In genomic region chr3:119912220-119912619, GRCh38 we compare ENCODE assay signal across 16 cellular contexts.
DNase-seq lines count a peak whose midpoint lies in the region; ATAC-seq, FAIRE-seq and TF ChIP-seq lines count a peak whose summit lies in the region.
"Had no signal": no experiment of that assay in that cellular context is flagged by ENCODE, and none has a peak within 500 bp of the region (broad histone marks: within the 10 kb centered on the region; RNA-seq: fewer than 3 reads in every experiment).

No MANE protein-coding gene starts in this region.

- CTCF ChIA-PET in CD8-positive, alpha-beta T cell (lab: Charles Lee) = interaction anchor here (0.6 to 0.9 kb wide), 2 partner anchors 8 to 41 kb away, joined by 3 to 4 read pairs; no protein-coding TSS in a partner anchor

- no peak for DNase-seq in CD8-positive, alpha-beta T cell
- no peak for DNase-seq in GM18507 (ENCODE audit: extremely low spot score, insufficient read length, low read depth)
- DNase-seq in OCI-M1 (lab: John Stamatoyannopoulos, UW) = peak; percentile 46
- DNase-seq in central memory CD8-positive, alpha-beta T cell (ENCODE audit: low spot score in 2 of 2) = no peak
- DNase-seq in kidney = no peak
- DNase-seq: amygdala; NCI-H1930; RPMI8226; stimulated activated CD4-positive, alpha-beta T cell treated with anti-CD3 and anti-CD28 coated beads, Interleukin-4, amount 100 ng/mL, for 4 hours; stimulated activated naive CD4-positive, alpha-beta T cell; uterus had no signal

- H3K4me1 ChIP-seq in CD8-positive, alpha-beta T cell (ENCODE audit: insufficient read depth, low read length) = peaks cover 14% of the 10 kb centered on the region
- H3K4me1 ChIP-seq in kidney (ENCODE audit: control insufficient read depth in 1 of 2, insufficient read depth in 1 of 2, low read depth in 1 of 2, low read length in 2 of 2) = no peaks in the 10 kb centered on the region

- no peak overlapping the region for H3K27ac ChIP-seq in CD8-positive, alpha-beta T cell (ENCODE audit: low read depth, low read length)
- no peak overlapping the region for H3K27ac ChIP-seq in kidney (ENCODE audit: low read depth in 2 of 2, low read length in 2 of 2)
- H3K27ac ChIP-seq: right atrium auricular region, uterus had no signal

- H3K27me3 Mint-ChIP-seq in CD8-positive, alpha-beta T cell (ENCODE audit: low read depth) = no peaks in the 10 kb centered on the region
- H3K27me3 Mint-ChIP-seq in central memory CD8-positive, alpha-beta T cell = no peaks in the 10 kb centered on the region
- H3K27me3 Mint-ChIP-seq: dendritic cell treated with granulocyte-macrophage colony-stimulating factor and Interleukin-4, amounts not matched to agents 40 ng/mL and 50 ng/mL, for 4 days had no signal

- ATAC-seq in CD8-positive, alpha-beta T cell = no peak
- ATAC-seq in central memory CD8-positive, alpha-beta T cell (replicated peaks; ENCODE audit: extremely low read depth, poor library complexity, severe bottlenecking) = no peak
- ATAC-seq in GM21360 (IDR thresholded peaks at IDR 0.05; ENCODE audit: unreplicated experiment) = no peak
- ATAC-seq in GM21515 (IDR thresholded peaks at IDR 0.05; ENCODE audit: unreplicated experiment) = no peak

- H3K36me3 ChIP-seq in CD8-positive, alpha-beta T cell (ENCODE audit: insufficient read depth, low read length) = no peaks in the 10 kb centered on the region
- peaks cover 3 to 7% of the 10 kb centered on the region in 2 donors for H3K36me3 ChIP-seq in kidney (ENCODE audit: control insufficient read depth in 1 of 2, insufficient read depth in 2 of 2, low read length in 2 of 2)
- H3K36me3 ChIP-seq: uterus had no signal

- H3K36me3 Mint-ChIP-seq in CD8-positive, alpha-beta T cell = peaks cover 59% of the 10 kb centered on the region
- peaks cover 11% of the 10 kb centered on the region for H3K36me3 Mint-ChIP-seq in central memory CD8-positive, alpha-beta T cell (ENCODE audit: insufficient read depth)

- no peaks in the 10 kb centered on the region for H3K9me3 ChIP-seq in CD8-positive, alpha-beta T cell (ENCODE audit: low read length)
- no peaks in the 10 kb centered on the region for H3K9me3 ChIP-seq in kidney (ENCODE audit: control insufficient read depth in 1 of 2, low read length in 2 of 2)
- H3K9me3 ChIP-seq: right atrium auricular region, uterus had no signal

- TF ChIP-seq CTCF in CD8-positive, alpha-beta T cell (IDR thresholded peaks at IDR 0.05) = no peak
- no peak for TF ChIP-seq CTCF in kidney (IDR thresholded peaks at IDR 0.05; ENCODE audit: borderline replicate concordance, extremely low read depth, insufficient read depth)

- no peaks in the 10 kb centered on the region for H3K9me3 Mint-ChIP-seq in CD8-positive, alpha-beta T cell
- no peaks in the 10 kb centered on the region for H3K9me3 Mint-ChIP-seq in central memory CD8-positive, alpha-beta T cell
- H3K9me3 Mint-ChIP-seq: dendritic cell treated with granulocyte-macrophage colony-stimulating factor and Interleukin-4, amounts not matched to agents 40 ng/mL and 50 ng/mL, for 4 days had no signal

- H3K4me1 Mint-ChIP-seq in CD8-positive, alpha-beta T cell (ENCODE audit: low read depth) = peaks cover 24% of the 10 kb centered on the region
- H3K4me1 Mint-ChIP-seq in central memory CD8-positive, alpha-beta T cell = peaks cover 17% of the 10 kb centered on the region

- H3K27me3 ChIP-seq in CD8-positive, alpha-beta T cell (ENCODE audit: insufficient read depth, low read length) = no peaks in the 10 kb centered on the region
- H3K27me3 ChIP-seq: right atrium auricular region, uterus had no signal

- POLR2A ChIA-PET in CD8-positive, alpha-beta T cell (lab: Charles Lee) = no interaction called here

- intact Hi-C loops in CD8-positive, alpha-beta T cell (cut with DNase I, micrococcal nuclease) = loop anchor here in 1 of 2 experiments (5.0 kb wide), 1 partner anchor 965 kb away; no protein-coding TSS in a partner anchor
- intact Hi-C loops in kidney (cut with DNase I) = no loop called here

- no peak overlapping the region for H3K4me3 ChIP-seq in CD8-positive, alpha-beta T cell (ENCODE audit: low read depth, low read length)
- H3K4me3 ChIP-seq in kidney (ENCODE audit: low read length in 2 of 2) = no peak overlapping the region
- H3K4me3 ChIP-seq: right atrium auricular region, uterus had no signal

- FAIRE-seq in GM18507 (lab: Jason Lieb, UNC) = peak; percentile 68
- FAIRE-seq in kidney (lab: Jason Lieb, UNC) = no peak
- FAIRE-seq: G401.6 had no signal

- H3K4me3 Mint-ChIP-seq in CD8-positive, alpha-beta T cell = no peak overlapping the region
- H3K4me3 Mint-ChIP-seq in central memory CD8-positive, alpha-beta T cell = no peak overlapping the region
- H3K4me3 Mint-ChIP-seq: dendritic cell treated with granulocyte-macrophage colony-stimulating factor and Interleukin-4, amounts not matched to agents 40 ng/mL and 50 ng/mL, for 4 days had no signal

- no peak overlapping the region for H3K9ac ChIP-seq in kidney (ENCODE audit: low read length in 2 of 2)

- peak overlapping the region; percentile 45 for H3K27ac Mint-ChIP-seq in CD8-positive, alpha-beta T cell
- peak overlapping the region; percentile 50 for H3K27ac Mint-ChIP-seq in central memory CD8-positive, alpha-beta T cell (ENCODE audit: low read depth)
- H3K27ac Mint-ChIP-seq: dendritic cell treated with granulocyte-macrophage colony-stimulating factor and Interleukin-4, amounts not matched to agents 40 ng/mL and 50 ng/mL, for 4 days had no signal
